In genomic region chr14:92408186-92408585, GRCh38 we compare ENCODE assay signal across 12 cellular contexts.
A peak's percentile ranks its signal among the peaks of the same experiment; 100 is the strongest.
DNase-seq lines count a peak whose midpoint lies in the region; ATAC-seq and TF ChIP-seq lines count a peak whose summit lies in the region.
"Had no signal": no experiment of that assay in that cellular context is flagged by ENCODE, and none has a peak within 500 bp of the region (broad histone marks: within the 10 kb centered on the region; RNA-seq: fewer than 3 reads in every experiment).

No MANE protein-coding gene starts in this region.

- H3K9me3 ChIP-seq in transverse colon (peaks cover 0 to 7% of the 10 kb centered on the region in 2 donors), WERI-Rb-1 (ENCODE audit: severe bottlenecking) (peaks cover 13% of the 10 kb centered on the region)

- H3K27me3 ChIP-seq in transverse colon = no peaks in the 10 kb centered on the region
- H3K27me3 ChIP-seq in WERI-Rb-1 (ENCODE audit: insufficient read depth, low read depth, severe bottlenecking) = no peaks in the 10 kb centered on the region
- H3K27me3 ChIP-seq: tibial nerve had no signal

- H3K4me3 ChIP-seq in fibroblast of villous mesenchyme (ENCODE audit: low read depth, low read length) (no peak overlapping the region), transverse colon (no peak overlapping the region), WERI-Rb-1 (ENCODE audit: low read depth, low read length) (no peak overlapping the region)
- H3K4me3 ChIP-seq: K562, lung, tibial nerve had no signal

- no peak for TF ChIP-seq EP300 in transverse colon (IDR thresholded peaks at IDR 0.05; ENCODE audit: low read depth)

- DNase-seq in NCI-H1092 treated with DMSO at 0.1 percent for 48 hours (lab: John Stamatoyannopoulos, UW) = peak; percentile 30
- no peak for DNase-seq in NCI-H1092 (lab: John Stamatoyannopoulos, UW)
- peak; percentile 60 for DNase-seq in RPMI7951 (ENCODE audit: low read depth)
- peak; percentile 73 for DNase-seq in fibroblast of villous mesenchyme (ENCODE audit: low read depth)
- DNase-seq in transverse colon = no peak
- no peak for DNase-seq in NCI-H526 treated with DMSO at 0.1 percent for 48 hours (lab: John Stamatoyannopoulos, UW)
- no peak for DNase-seq in WERI-Rb-1
- DNase-seq: activated CD8-positive, alpha-beta memory T cell treated with anti-CD3 and anti-CD28 coated beads, Interleukin-2, amount 50 U/mL, for 4 hours had no signal

- H3K4me1 ChIP-seq in transverse colon = peaks cover 0 to 14% (median 7%) of the 10 kb centered on the region in 4 donors

- TF ChIP-seq POLR2A in transverse colon (IDR thresholded peaks at IDR 0.05) = no peak

- WGBS in transverse colon (ENCODE audit: low coverage in 1 of 2), 2 donors = 17% methylated on average over 1 of the region's 1 CpG; no CpG with 5 or more reads in 1 of the 2 donors

- no peak for ATAC-seq in HG03457 (IDR thresholded peaks at IDR 0.05; ENCODE audit: unreplicated experiment)
- ATAC-seq: K562 had no signal

- intact Hi-C loops in transverse colon (cut with DNase I; ENCODE audit: low total_unique reads) = no loop called here

- TF ChIP-seq CTCF in fibroblast of villous mesenchyme (IDR thresholded peaks at IDR 0.05; ENCODE audit: insufficient read depth, low read depth, low read length) (no peak), transverse colon (IDR thresholded peaks at IDR 0.05) (no peak), WERI-Rb-1 (IDR thresholded peaks at IDR 0.05; ENCODE audit: low read depth, low read length) (no peak)

- in situ Hi-C loops in transverse colon (cut with MboI; ENCODE audit: low pct_ligation_motif_present in 1 of 4, low pct_unique_long_range_greater_than_20kb in 1 of 4, low sequenced_read_pairs in 3 of 4) = no loop called here

- H3K27ac ChIP-seq in transverse colon (peak overlapping the region; percentile 17 to 43 (median 32)), WERI-Rb-1 (no peak overlapping the region)

- H3K36me3 ChIP-seq in transverse colon (no peaks in the 10 kb centered on the region), WERI-Rb-1 (no peaks in the 10 kb centered on the region)
- H3K36me3 ChIP-seq: tibial nerve had no signal

Comparison
In these comparisons a context has a peak if more than half of its experiments do, and no peak if none do; other contexts are left out.
1. DNase-seq: peak in NCI-H1092 treated with DMSO at 0.1 percent for 48 hours (single experiment), RPMI7951 (single experiment) and fibroblast of villous mesenchyme (single experiment); none in NCI-H1092 (single experiment), transverse colon (single experiment), NCI-H526 treated with DMSO at 0.1 percent for 48 hours (single experiment) and WERI-Rb-1 (single experiment).